ENCODE assay signal across 11 cellular contexts in the genomic region with DNA sequence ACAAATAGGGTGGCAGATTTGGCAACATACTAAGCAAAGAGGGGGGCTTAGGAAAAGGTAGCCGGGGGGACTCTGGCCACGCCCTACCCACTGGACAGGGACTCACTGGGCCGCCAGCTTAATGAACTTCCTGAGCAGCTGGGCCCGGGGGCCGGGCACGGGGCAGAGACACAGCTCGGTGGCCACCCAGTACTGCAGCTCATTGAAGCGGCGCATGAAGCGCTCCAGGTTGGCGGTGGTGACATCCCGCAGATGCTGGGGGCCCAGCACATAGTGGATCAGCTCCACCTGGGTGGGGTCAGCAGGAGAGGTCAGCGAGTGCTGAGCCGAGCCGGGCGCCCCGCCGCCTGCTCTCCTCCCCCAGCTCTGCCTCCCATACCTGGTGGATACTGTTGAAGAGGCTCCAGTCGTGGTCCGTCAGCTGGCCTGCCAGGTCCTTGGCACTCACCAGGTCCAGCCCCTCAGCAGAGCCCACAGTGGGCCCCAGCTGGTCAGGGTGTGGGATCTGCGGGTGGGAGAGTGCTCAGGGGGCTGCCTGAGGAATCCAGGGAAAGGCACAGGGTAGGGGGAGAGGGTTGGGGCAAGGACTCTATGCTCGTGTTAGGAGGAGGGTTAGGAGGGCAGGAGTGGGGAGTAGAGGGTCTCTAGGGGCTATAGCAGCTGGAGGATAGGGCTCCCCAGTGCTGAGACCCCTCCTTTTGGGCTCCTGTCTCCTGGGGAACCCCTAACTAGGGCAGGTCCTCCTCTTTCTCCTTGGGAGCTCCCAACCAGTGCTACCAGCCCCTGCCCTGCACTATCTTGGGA. TPM values are rescaled to one million over a fixed set of nuclear protein-coding genes. Genes with fewer than 3 reads are reported as not detected.
DNase-seq lines count a peak whose midpoint lies in the region; ATAC-seq and TF ChIP-seq lines count a peak whose summit lies in the region.
"Had no signal": no experiment of that assay in that cellular context is flagged by ENCODE, and none has a peak within 500 bp of the region (broad histone marks: within the 10 kb centered on the region; RNA-seq: fewer than 3 reads in every experiment).

No MANE protein-coding gene starts in this region.

- H3K36me3 Mint-ChIP-seq in osteocyte (ENCODE audit: unreplicated experiment), result no peaks in the 10 kb centered on the region

- H3K9me3 Mint-ChIP-seq in osteocyte (ENCODE audit: unreplicated experiment), result no peaks in the 10 kb centered on the region

- peaks cover 19% of the 10 kb centered on the region for H3K27me3 Mint-ChIP-seq in osteocyte (ENCODE audit: unreplicated experiment)

- H3K36me3 ChIP-seq in SK-N-MC (ENCODE audit: insufficient read depth, low read length), result no peaks in the 10 kb centered on the region
- H3K36me3 ChIP-seq: brain microvascular endothelial cell had no signal

- peaks cover 47% of the 10 kb centered on the region for H3K4me1 Mint-ChIP-seq in osteocyte (ENCODE audit: unreplicated experiment)

- no peak for TF ChIP-seq POLR2A in erythroblast (IDR thresholded peaks at IDR 0.05; ENCODE audit: low read length)

- H3K27ac Mint-ChIP-seq in osteocyte (ENCODE audit: unreplicated experiment), result peak overlapping the region; percentile 76

- peak overlapping the region; percentile 42 for H3K4me3 ChIP-seq in SK-N-MC
- H3K4me3 ChIP-seq: lung had no signal

- TF ChIP-seq CTCF in osteocyte (IDR thresholded peaks at IDR 0.05), result no peak

- no peaks in the 10 kb centered on the region for H3K9me3 ChIP-seq in SK-N-MC (ENCODE audit: low read depth, low read length)

- H3K9ac ChIP-seq in SK-N-MC (ENCODE audit: insufficient read length), result peak overlapping the region; percentile 59

- peak overlapping the region; percentile 40 for H3K4me3 Mint-ChIP-seq in osteocyte (ENCODE audit: unreplicated experiment)

- ATAC-seq in GM18907 (IDR thresholded peaks at IDR 0.05; ENCODE audit: unreplicated experiment) (peak; percentile 47), HG02852 (IDR thresholded peaks at IDR 0.05; ENCODE audit: unreplicated experiment) (peak; percentile 39), GM18858 (IDR thresholded peaks at IDR 0.05; ENCODE audit: unreplicated experiment) (no peak), esophagus mucosa (no peak)

- H3K27ac ChIP-seq in SK-N-MC, result peak overlapping the region; percentile 81
- H3K27ac ChIP-seq: brain microvascular endothelial cell had no signal

- DNase-seq in SK-N-MC (ENCODE audit: low read depth, low spot score) (no peak), osteocyte (ENCODE audit: extremely low spot score, unreplicated experiment) (no peak), erythroblast (lab: John Stamatoyannopoulos, UW) (no peak), NCI-H526 (lab: John Stamatoyannopoulos, UW) (no peak)
- DNase-seq: brain microvascular endothelial cell had no signal

RNA-seq across cellular contexts. Expression of a gene that starts 15.4 kb away (rescaled TPM):
- total RNA-seq in osteocyte, result not detected in 2 replicates
- total RNA-seq in esophagus mucosa, result 66.9 TPM
- total RNA-seq: SK-MEL-5 had no signal

RNA-seq across cellular contexts. Expression of a gene that starts 17.9 kb away (rescaled TPM):
- total RNA-seq in osteocyte, result 1.2 and 1.9 TPM in 2 replicates
- total RNA-seq in esophagus mucosa, result 16.5 TPM

RNA-seq across cellular contexts. Expression of a gene that starts 32.3 kb away (rescaled TPM):
- total RNA-seq in osteocyte (21.2 and 21.6 TPM in 2 replicates), esophagus mucosa (19.8 TPM)

RNA-seq across cellular contexts. Expression of a gene that starts 34.9 kb away (rescaled TPM):
- total RNA-seq in osteocyte (28.7 and 33.4 TPM in 2 replicates), esophagus mucosa (18.2 TPM)

Comparison
In these comparisons a context has a peak if more than half of its experiments do, and no peak if none do; other contexts are left out.
1. ATAC-seq: peak in GM18907 (single experiment) and HG02852 (single experiment); none in GM18858 (single experiment) and esophagus mucosa (single experiment).
2. RNA of a gene that starts 15.4 kb away (total RNA-seq): 66.9 TPM in esophagus mucosa (single experiment); not detected in osteocyte; every median in the first group is over 10 times any median in the second.